ENCODE assay signal across 31 cellular contexts in genomic region chr6:32267035-32267434, GRCh38.
"Had no signal": no experiment of that assay in that cellular context is flagged by ENCODE, and none has a peak within 500 bp of the region (broad histone marks: within the 10 kb centered on the region; RNA-seq: fewer than 3 reads in every experiment).

No MANE protein-coding gene starts in this region.

- H3K4me3 Mint-ChIP-seq: activated CD4-positive, alpha-beta T cell treated with anti-CD3 and anti-CD28 coated beads for 36 hours; activated CD8-positive, alpha-beta memory T cell treated with anti-CD3 and anti-CD28 coated beads, Interleukin-2, amount 10 ng/mL, durations not matched to agents 7 days and 5 days; activated CD8-positive, alpha-beta T cell treated with anti-CD3 and anti-CD28 coated beads, Interleukin-2, amount 10 ng/mL, durations not matched to agents 7 days and 5 days; activated naive CD4-positive, alpha-beta T cell treated with anti-CD3 and anti-CD28 coated beads for 36 hours; activated naive CD8-positive, alpha-beta T cell treated with anti-CD3 and anti-CD28 coated beads for 36 hours; brain; nephron progenitor cell; stimulated activated naive CD8-positive, alpha-beta T cell treated with anti-CD3 and anti-CD28 coated beads, Interleukin-15, amount 100 ng/mL, for 72 hours; type B pancreatic cell; WTC11 had no signal

- H3K4me3 ChIP-seq: adrenal gland, ascending aorta, cardiac muscle cell, colonic mucosa, dorsolateral prefrontal cortex, ovary, prostate gland, skin epidermis, uterus had no signal

- H3K4me1 Mint-ChIP-seq: brain, nephron progenitor cell, WTC11 had no signal

- H3K36me3 ChIP-seq: adrenal gland, ascending aorta, cardiac muscle cell, colonic mucosa, neutrophil, ovary, prostate gland, uterus had no signal

- H3K27ac Mint-ChIP-seq: activated CD4-positive, alpha-beta T cell treated with anti-CD3 and anti-CD28 coated beads for 36 hours; activated CD8-positive, alpha-beta memory T cell treated with anti-CD3 and anti-CD28 coated beads, Interleukin-2, amount 10 ng/mL, durations not matched to agents 7 days and 5 days; activated CD8-positive, alpha-beta T cell treated with anti-CD3 and anti-CD28 coated beads, Interleukin-2, amount 10 ng/mL, durations not matched to agents 7 days and 5 days; activated naive CD4-positive, alpha-beta T cell treated with anti-CD3 and anti-CD28 coated beads for 36 hours; activated naive CD8-positive, alpha-beta T cell treated with anti-CD3 and anti-CD28 coated beads for 36 hours; brain; nephron progenitor cell; stimulated activated naive CD8-positive, alpha-beta T cell treated with anti-CD3 and anti-CD28 coated beads, Interleukin-15, amount 100 ng/mL, for 72 hours; type B pancreatic cell; WTC11 had no signal

- H3K36me3 Mint-ChIP-seq: activated naive CD8-positive, alpha-beta T cell treated with anti-CD3 and anti-CD28 coated beads for 36 hours; brain; type B pancreatic cell had no signal

- H3K27ac ChIP-seq: adrenal gland, ascending aorta, cardiac muscle cell, colonic mucosa, dorsolateral prefrontal cortex, neutrophil, ovary, prostate gland, skin epidermis, uterus had no signal

- DNase-seq: activated CD4-positive, alpha-beta T cell treated with anti-CD3 and anti-CD28 coated beads for 36 hours; activated CD8-positive, alpha-beta memory T cell treated with anti-CD3 and anti-CD28 coated beads, Interleukin-2, amount 10 ng/mL, durations not matched to agents 7 days and 5 days; activated CD8-positive, alpha-beta T cell treated with anti-CD3 and anti-CD28 coated beads, Interleukin-2, amount 10 ng/mL, durations not matched to agents 7 days and 5 days; activated effector memory CD4-positive, alpha-beta T cell treated with anti-CD3 and anti-CD28 coated beads, Interleukin-2, amount 50 U/mL, for 16 hours; activated naive CD4-positive, alpha-beta T cell treated with anti-CD3 and anti-CD28 coated beads for 36 hours; activated naive CD8-positive, alpha-beta T cell treated with anti-CD3 and anti-CD28 coated beads for 36 hours; adrenal gland; cerebellar nuclear complex; colonic mucosa; dorsolateral prefrontal cortex; effector memory CD4-positive, alpha-beta T cell; glutamatergic neuron; left cardiac atrium; left ventricle myocardium superior; nephron progenitor cell; ovary; retina; stimulated activated CD4-positive, alpha-beta T cell treated with anti-CD3 and anti-CD28 coated beads, Interleukin-12 subunit alpha, Interleukin-12 subunit beta, amount 100 ng/mL, for 4 hours; stimulated activated CD4-positive, alpha-beta T cell treated with anti-CD3 and anti-CD28 coated beads, Interleukin-4, amount 100 ng/mL, for 1 hour; stimulated activated naive CD8-positive, alpha-beta T cell treated with anti-CD3 and anti-CD28 coated beads, Interleukin-15, amount 100 ng/mL, for 72 hours; substantia nigra; uterus had no signal

- H3K9me3 Mint-ChIP-seq: activated naive CD4-positive, alpha-beta T cell treated with anti-CD3 and anti-CD28 coated beads for 36 hours; stimulated activated naive CD8-positive, alpha-beta T cell treated with anti-CD3 and anti-CD28 coated beads, Interleukin-15, amount 100 ng/mL, for 72 hours; type B pancreatic cell had no signal

- ATAC-seq: activated CD4-positive, alpha-beta T cell treated with anti-CD3 and anti-CD28 coated beads for 36 hours; activated CD8-positive, alpha-beta memory T cell treated with anti-CD3 and anti-CD28 coated beads, Interleukin-2, amount 10 ng/mL, durations not matched to agents 7 days and 5 days; activated CD8-positive, alpha-beta T cell treated with anti-CD3 and anti-CD28 coated beads, Interleukin-2, amount 10 ng/mL, durations not matched to agents 7 days and 5 days; left cardiac atrium; left ventricle myocardium superior; sciatic nerve; stimulated activated naive CD8-positive, alpha-beta T cell treated with anti-CD3 and anti-CD28 coated beads, Interleukin-15, amount 100 ng/mL, for 72 hours; WTC11 had no signal

- H3K27me3 ChIP-seq: adrenal gland, ascending aorta, cardiac muscle cell, colonic mucosa, dorsolateral prefrontal cortex, neutrophil, ovary, uterus had no signal

- H3K27me3 Mint-ChIP-seq: brain, type B pancreatic cell had no signal

- H3K4me1 ChIP-seq: adrenal gland, ascending aorta, colonic mucosa, prostate gland, uterus had no signal

- H3K9me3 ChIP-seq: adrenal gland, ascending aorta, colonic mucosa, neutrophil, ovary, prostate gland, uterus had no signal
